Comparison of ENCODE assay signal across 14 cellular contexts in genomic region chr7:116805100-116805544, GRCh38. TPM values are rescaled to one million over a fixed set of nuclear protein-coding genes. Genes with fewer than 3 reads are reported as not detected.
DNase-seq lines count a peak whose midpoint lies in the region; ATAC-seq and TF ChIP-seq lines count a peak whose summit lies in the region.
"Had no signal": no experiment of that assay in that cellular context is flagged by ENCODE, and none has a peak within 500 bp of the region (broad histone marks: within the 10 kb centered on the region; RNA-seq: fewer than 3 reads in every experiment).

No MANE protein-coding gene starts in this region.

- no peak overlapping the region for H3K9ac ChIP-seq in neuronal stem cell (ENCODE audit: low read depth, low read length, poor library complexity)

- no peak overlapping the region for H3K27ac Mint-ChIP-seq in activated naive CD4-positive, alpha-beta T cell treated with anti-CD3 and anti-CD28 coated beads for 36 hours
- H3K27ac Mint-ChIP-seq: activated naive CD8-positive, alpha-beta T cell treated with anti-CD3 and anti-CD28 coated beads, Interleukin-2, amount 10 ng/mL, durations not matched to agents 7 days and 5 days; B cell had no signal

- DNase-seq in NCI-H748 (lab: John Stamatoyannopoulos, UW; ENCODE audit: unreplicated experiment) (peak; percentile 14), NCI-H748 treated with DMSO at 0.1 percent for 48 hours (lab: John Stamatoyannopoulos, UW) (no peak), right cardiac atrium (peak in 1 of 3 donors; percentile 50), transverse colon (no peak), neuronal stem cell (ENCODE audit: low spot score) (no peak)
- no peak for DNase-seq in activated naive CD4-positive, alpha-beta T cell treated with anti-CD3 and anti-CD28 coated beads for 36 hours
- DNase-seq: activated CD4-positive, CD25-positive, alpha-beta regulatory T cell treated with anti-CD3 and anti-CD28 coated beads, Interleukin-2, amount 50 U/mL, for 72 hours; activated naive CD8-positive, alpha-beta T cell treated with anti-CD3 and anti-CD28 coated beads, Interleukin-2, amount 10 ng/mL, durations not matched to agents 7 days and 5 days; Kasumi-1 had no signal

- ATAC-seq in SK-N-SH treated with all-trans-retinoic acid at 6 μM for 48 hours (peak; percentile 8; the same call in 2 of the 3 replicates), right cardiac atrium (peak; percentile 72 to 78), HG02798 (IDR thresholded peaks at IDR 0.05; ENCODE audit: poor library complexity, unreplicated experiment) (no peak)

- H3K9me3 ChIP-seq in right cardiac atrium (ENCODE audit: control insufficient read depth, low read length) (no peaks in the 10 kb centered on the region), transverse colon (no peaks in the 10 kb centered on the region), neuronal stem cell (replicated peaks in 1 of 2; ENCODE audit: control insufficient read depth in 2 of 2, insufficient read depth in 1 of 2, low read depth in 1 of 2, low read length in 2 of 2) (no peaks in the 10 kb centered on the region)

- no peak overlapping the region for H3K23ac ChIP-seq in neuronal stem cell (ENCODE audit: low read depth, low read length, poor library complexity)

- CTCF ChIA-PET in activated naive CD4-positive, alpha-beta T cell treated with anti-CD3 and anti-CD28 coated beads for 36 hours (lab: Charles Lee), result no interaction called here

- H3K27me3 Mint-ChIP-seq in activated naive CD4-positive, alpha-beta T cell treated with anti-CD3 and anti-CD28 coated beads for 36 hours (ENCODE audit: low read depth), result peaks cover 9% of the 10 kb centered on the region

- intact Hi-C loops in right cardiac atrium (cut with DNase I) (loop anchor here (5.0 to 10.0 kb wide), 4 partner anchors 130 to 540 kb away; partner anchors contain the start of gene MET (in 1 of the 4)), transverse colon (cut with DNase I; ENCODE audit: low total_unique reads) (no loop called here)
- intact Hi-C loops in activated naive CD4-positive, alpha-beta T cell treated with anti-CD3 and anti-CD28 coated beads for 36 hours (cut with micrococcal nuclease), result loop anchor here (5.0 kb wide), 1 partner anchor 278 kb away; the partner anchor contains the start of gene CAV1

- H3K9me3 Mint-ChIP-seq in activated naive CD4-positive, alpha-beta T cell treated with anti-CD3 and anti-CD28 coated beads for 36 hours, result no peaks in the 10 kb centered on the region
- H3K9me3 Mint-ChIP-seq: activated naive CD8-positive, alpha-beta T cell treated with anti-CD3 and anti-CD28 coated beads, Interleukin-2, amount 10 ng/mL, durations not matched to agents 7 days and 5 days had no signal

- no peaks in the 10 kb centered on the region for H3K4me1 ChIP-seq in right cardiac atrium (ENCODE audit: control insufficient read depth, insufficient read depth, low read length)
- H3K4me1 ChIP-seq in transverse colon, result peaks cover 10 to 70% (median 44%) of the 10 kb centered on the region in 4 donors
- peaks cover 0 to 4% of the 10 kb centered on the region in 2 donors for H3K4me1 ChIP-seq in neuronal stem cell (ENCODE audit: control insufficient read depth in 2 of 2, insufficient read depth in 1 of 2, low read depth in 1 of 2, low read length in 2 of 2)

- WGBS in right cardiac atrium, result 46% methylated on average over 7 of the region's 7 CpGs
- WGBS in transverse colon (ENCODE audit: low coverage in 1 of 2), 2 donors, result 21 to 36% methylated on average over 3 to 7 of the region's 7 CpGs
- no CpG with 5 or more reads among the region's 7 CpGs for WGBS in neuronal stem cell (ENCODE audit: extremely low coverage in 2 of 2, insufficient read length in 2 of 2, insufficient replicate concordance in 1 of 2), 2 donors

- no peak overlapping the region for H2AFZ ChIP-seq in neuronal stem cell (ENCODE audit: low read length)

- H3K18ac ChIP-seq in neuronal stem cell (ENCODE audit: low read length), result no peak overlapping the region

- no peak overlapping the region for H3K4ac ChIP-seq in neuronal stem cell (ENCODE audit: low read length)

- no peak overlapping the region for H3K4me3 Mint-ChIP-seq in activated naive CD4-positive, alpha-beta T cell treated with anti-CD3 and anti-CD28 coated beads for 36 hours
- H3K4me3 Mint-ChIP-seq: activated naive CD8-positive, alpha-beta T cell treated with anti-CD3 and anti-CD28 coated beads, Interleukin-2, amount 10 ng/mL, durations not matched to agents 7 days and 5 days; B cell had no signal

- H3K36me3 Mint-ChIP-seq in activated naive CD4-positive, alpha-beta T cell treated with anti-CD3 and anti-CD28 coated beads for 36 hours (ENCODE audit: low read depth), result no peaks in the 10 kb centered on the region
- H3K36me3 Mint-ChIP-seq: activated naive CD8-positive, alpha-beta T cell treated with anti-CD3 and anti-CD28 coated beads, Interleukin-2, amount 10 ng/mL, durations not matched to agents 7 days and 5 days had no signal

- no peaks in the 10 kb centered on the region for H3K27me3 ChIP-seq in right cardiac atrium (ENCODE audit: control insufficient read depth, insufficient read depth)
- no peaks in the 10 kb centered on the region for H3K27me3 ChIP-seq in transverse colon
- H3K27me3 ChIP-seq in neuronal stem cell (ENCODE audit: control insufficient read depth in 3 of 3, insufficient read depth in 3 of 3, low read depth in 1 of 3, low read length in 3 of 3), result no peaks in the 10 kb centered on the region

- no peak for TF ChIP-seq EP300 in transverse colon (IDR thresholded peaks at IDR 0.05; ENCODE audit: low read depth)

- H3K27ac ChIP-seq in right cardiac atrium (ENCODE audit: low read length), result no peak overlapping the region
- H3K27ac ChIP-seq in transverse colon, result peak overlapping the region; percentile 64 to 77 (median 74)
- H3K27ac ChIP-seq in neuronal stem cell (replicated peaks; ENCODE audit: low read length), result no peak overlapping the region

- no peak for TF ChIP-seq CTCF in transverse colon (IDR thresholded peaks at IDR 0.05)

- in situ Hi-C loops in transverse colon (cut with MboI; ENCODE audit: low pct_ligation_motif_present in 1 of 4, low pct_unique_long_range_greater_than_20kb in 1 of 4, low sequenced_read_pairs in 3 of 4), result loop anchor here (5.0 to 25.0 kb wide), 6 partner anchors 130 to 643 kb away; partner anchors contain the start of gene MET (in 1 of the 4)

- H3K79me1 ChIP-seq in neuronal stem cell (ENCODE audit: low read depth, low read length), result no peaks in the 10 kb centered on the region

- peaks cover 5% of the 10 kb centered on the region for H3K4me1 Mint-ChIP-seq in activated naive CD4-positive, alpha-beta T cell treated with anti-CD3 and anti-CD28 coated beads for 36 hours (ENCODE audit: low read depth)
- H3K4me1 Mint-ChIP-seq: activated naive CD8-positive, alpha-beta T cell treated with anti-CD3 and anti-CD28 coated beads, Interleukin-2, amount 10 ng/mL, durations not matched to agents 7 days and 5 days had no signal

- no peak overlapping the region for H2BK15ac ChIP-seq in neuronal stem cell (ENCODE audit: low read length)

- no peak for TF ChIP-seq POLR2A in transverse colon (IDR thresholded peaks at IDR 0.05)

- H4K91ac ChIP-seq in neuronal stem cell (ENCODE audit: low read depth, low read length, poor library complexity), result no peak overlapping the region

- no peak overlapping the region for H2BK120ac ChIP-seq in neuronal stem cell (ENCODE audit: low read depth, low read length)

- no peak overlapping the region for H4K8ac ChIP-seq in neuronal stem cell (ENCODE audit: low read depth, low read length)

- H3K36me3 ChIP-seq in transverse colon (no peaks in the 10 kb centered on the region), neuronal stem cell (replicated peaks in 1 of 2; ENCODE audit: control insufficient read depth in 2 of 2, insufficient read depth in 2 of 2, low read length in 2 of 2) (no peaks in the 10 kb centered on the region)

- H2BK12ac ChIP-seq in neuronal stem cell (ENCODE audit: low read length), result no peak overlapping the region

- no peak overlapping the region for H3K4me2 ChIP-seq in neuronal stem cell (ENCODE audit: insufficient read depth, low read length, poor library complexity, severe bottlenecking)
- H3K4me2 ChIP-seq: smooth muscle cell had no signal

- H3K4me3 ChIP-seq in right cardiac atrium (ENCODE audit: low read length) (no peak overlapping the region), transverse colon (no peak overlapping the region), neuronal stem cell (ENCODE audit: low read length in 2 of 2) (no peak overlapping the region)
- H3K4me3 ChIP-seq: lung, smooth muscle cell had no signal

- H2AK5ac ChIP-seq in neuronal stem cell (ENCODE audit: low read depth, low read length), result no peak overlapping the region

- H2BK5ac ChIP-seq in neuronal stem cell (ENCODE audit: low read length), result no peak overlapping the region

- H3K14ac ChIP-seq in neuronal stem cell (ENCODE audit: low read length), result no peak overlapping the region

TF ChIP-seq in SK-N-SH treated with all-trans-retinoic acid at 6 μM for 48 hours, 23 proteins besides CTCF, POLR2A, EP300 and RAD21:
- no peak for TF ChIP-seq ZFP3 (CRISPR knock-in tag; IDR thresholded peaks at IDR 0.05)
- no peak for TF ChIP-seq ISL1 (CRISPR knock-in tag; IDR thresholded peaks at IDR 0.05)
- no peak for TF ChIP-seq CSRNP3 (CRISPR knock-in tag; IDR thresholded peaks at IDR 0.05)
- no peak for TF ChIP-seq TOX (CRISPR knock-in tag; IDR thresholded peaks at IDR 0.05; ENCODE audit: borderline replicate concordance)
- no peak for TF ChIP-seq GLIS3 (CRISPR knock-in tag; IDR thresholded peaks at IDR 0.05)

RNA-seq across cellular contexts. Expression of gene CAPZA2, which starts 57.3 kb away (rescaled TPM):
- total RNA-seq in right cardiac atrium (100 to 1,000 TPM; 318 to 447 (median 349) TPM), transverse colon (100 to 1,000 TPM in 1 of 4 donors, 10 to 100 TPM in 3; 74.4 to 133 (median 88.5) TPM)
- polyA plus RNA-seq in right cardiac atrium, result 71.9 TPM
- polyA plus RNA-seq in neuronal stem cell (2013, experiment 1 of 2), result 65.8 TPM
- polyA plus RNA-seq in neuronal stem cell (2013, experiment 2 of 2), result 58.9 TPM
- 100 to 1,000 TPM; 127 to 164 TPM for total RNA-seq in activated naive CD4-positive, alpha-beta T cell treated with anti-CD3 and anti-CD28 coated beads for 36 hours

Comparison
In these comparisons a context has a peak if more than half of its experiments do, and no peak if none do; other contexts are left out.
1. H3K27ac ChIP-seq: peak in transverse colon (4 of 4); none in right cardiac atrium (single experiment) and neuronal stem cell (single experiment).